In genomic region chr10:3571310-3571825, GRCh38 we compare ENCODE assay signal across 1 cellular context.
TF ChIP-seq lines count a peak whose summit lies in the region.

No MANE protein-coding gene starts in this region.

TF ChIP-seq in IMR-90, 13 proteins besides CTCF, POLR2A, EP300 and RAD21 (continued from another document):
- TF ChIP-seq MXI1 (IDR thresholded peaks at IDR 0.05; ENCODE audit: borderline replicate concordance, low read depth, low read length) (no peak), USF2 (IDR thresholded peaks at IDR 0.05; ENCODE audit: low read depth, low read length) (no peak), RCOR1 (IDR thresholded peaks at IDR 0.05; ENCODE audit: insufficient replicate concordance, low read length) (no peak), NFE2L2 (IDR thresholded peaks at IDR 0.05; ENCODE audit: low read depth, low read length) (no peak), MAZ (IDR thresholded peaks at IDR 0.05; ENCODE audit: borderline replicate concordance, low read depth, low read length) (no peak)
